Comparison of ENCODE assay signal across 9 cellular contexts in the genomic region with DNA sequence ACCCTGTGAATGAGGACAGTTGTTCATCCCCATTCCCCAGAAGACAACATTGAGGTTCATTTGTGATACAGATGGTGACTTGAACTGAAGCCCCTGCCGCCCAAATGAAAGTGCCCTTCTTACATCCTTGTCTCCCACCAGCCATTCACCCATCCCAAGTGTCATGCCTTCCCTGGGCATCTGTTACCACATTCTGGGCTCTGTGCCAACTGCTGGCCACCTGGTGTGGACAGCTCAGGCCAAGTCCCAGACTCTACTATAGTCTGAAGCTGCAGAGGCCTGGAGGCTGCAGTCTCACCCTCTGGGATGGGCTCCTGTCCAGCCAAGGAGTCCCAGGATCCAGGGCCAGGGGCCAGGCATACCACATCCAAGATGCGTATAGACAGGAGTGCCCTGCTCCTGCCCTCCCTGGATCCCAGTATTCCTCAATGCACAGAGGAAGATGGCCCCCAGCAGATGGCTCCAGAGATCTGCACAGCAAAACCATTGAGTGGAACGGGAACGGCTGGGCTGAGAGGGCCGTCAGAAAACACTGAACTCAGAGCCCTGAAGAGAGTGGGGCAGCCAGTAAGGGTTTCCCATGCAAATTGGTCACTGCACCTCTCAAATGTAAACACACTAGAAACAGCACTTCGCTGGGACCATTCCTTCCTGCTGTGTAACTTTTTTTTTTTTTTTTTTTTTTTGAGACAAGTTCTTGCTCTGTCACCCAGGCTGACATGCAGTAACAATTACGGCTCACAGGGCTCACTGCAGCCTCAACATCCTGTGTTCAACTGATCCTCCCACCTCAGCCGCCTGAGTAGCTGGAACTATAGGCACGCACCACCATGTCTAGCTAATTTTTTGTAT. TPM values are rescaled to one million over a fixed set of nuclear protein-coding genes. Genes with fewer than 3 reads are reported as not detected.
A peak's percentile ranks its signal among the peaks of the same experiment; 100 is the strongest.
DNase-seq lines count a peak whose midpoint lies in the region; ATAC-seq lines count a peak whose summit lies in the region.
"Had no signal": no experiment of that assay in that cellular context is flagged by ENCODE, and none has a peak within 500 bp of the region (broad histone marks: within the 10 kb centered on the region; RNA-seq: fewer than 3 reads in every experiment).

No MANE protein-coding gene starts in this region.

- H3K4me1 Mint-ChIP-seq in CD4-positive, alpha-beta memory T cell: peaks cover 44 to 78% (median 59%) of the 10 kb centered on the region in 4 donors

- no peaks in the 10 kb centered on the region for H3K27me3 Mint-ChIP-seq in CD4-positive, alpha-beta memory T cell
- H3K27me3 Mint-ChIP-seq: IgD-negative memory B cell had no signal

- H3K4me3 ChIP-seq in CD4-positive, alpha-beta memory T cell (ENCODE audit: low read length in 2 of 2): peak overlapping the region; percentile 10 to 11

- CTCF ChIA-PET in CD4-positive, alpha-beta memory T cell (lab: Charles Lee; ENCODE audit: partially characterized antibody): interaction anchor here (0.7 to 8.0 kb wide), 18 partner anchors 10 to 204 kb away, joined by 3 to 128 read pairs (median 6); a partner anchor contains a TSS

- DNase-seq in CD4-positive, alpha-beta memory T cell: peak; percentile 57 to 68 (median 66)
- DNase-seq in NCI-H2196 (lab: John Stamatoyannopoulos, UW; ENCODE audit: unreplicated experiment) (peak; percentile 84), left lobe of liver (ENCODE audit: low spot score) (peak; percentile 71)
- peak; percentile 19 for DNase-seq in activated CD4-positive, CD25-positive, alpha-beta regulatory T cell treated with anti-CD3 and anti-CD28 coated beads, Interleukin-2, amount 50 U/mL, for 16 hours (ENCODE audit: low read depth, low spot score)
- peak; percentile 34 for DNase-seq in stimulated activated CD8-positive, alpha-beta memory T cell treated with anti-CD3 and anti-CD28 coated beads, Interleukin-4, amount 100 ng/mL, for 24 hours (ENCODE audit: low read depth)

- peak overlapping the region; percentile 25 to 69 (median 56) for H3K4me3 Mint-ChIP-seq in CD4-positive, alpha-beta memory T cell

- ATAC-seq in GM21723 (IDR thresholded peaks at IDR 0.05; ENCODE audit: unreplicated experiment): peak; percentile 60
- peak; percentile 91 for ATAC-seq in left lobe of liver
- no peak for ATAC-seq in GM18519 (IDR thresholded peaks at IDR 0.05; ENCODE audit: low FRiP score, unreplicated experiment)

- H3K9me3 Mint-ChIP-seq in CD4-positive, alpha-beta memory T cell: no peaks in the 10 kb centered on the region

- peaks cover 3 to 8% of the 10 kb centered on the region in 2 donors for H3K36me3 Mint-ChIP-seq in CD4-positive, alpha-beta memory T cell
- H3K36me3 Mint-ChIP-seq: IgD-negative memory B cell had no signal

- intact Hi-C loops in CD4-positive, alpha-beta memory T cell (cut with micrococcal nuclease): loop anchor here (1.0 to 2.0 kb wide), 3 partner anchors 22 to 56 kb away; a partner anchor contains a TSS

- no peaks in the 10 kb centered on the region for H3K36me3 ChIP-seq in CD4-positive, alpha-beta memory T cell (ENCODE audit: insufficient read depth, low read length)

- H3K27me3 ChIP-seq in CD4-positive, alpha-beta memory T cell (ENCODE audit: insufficient read depth, low read length): no peaks in the 10 kb centered on the region

- POLR2A ChIA-PET in CD4-positive, alpha-beta memory T cell (lab: Charles Lee; ENCODE audit: partially characterized antibody): interaction anchor here (0.9 to 2.9 kb wide), 12 partner anchors 9 to 234 kb away, joined by 3 to 28 read pairs (median 5); a partner anchor contains a TSS

- peaks cover 54% of the 10 kb centered on the region for H3K4me1 ChIP-seq in CD4-positive, alpha-beta memory T cell (ENCODE audit: insufficient read depth, low read length)

- peak overlapping the region; percentile 25 for H3K27ac ChIP-seq in CD4-positive, alpha-beta memory T cell (ENCODE audit: low read depth, low read length)
- H3K27ac ChIP-seq in cingulate gyrus (ENCODE audit: low read depth, low read length): peak overlapping the region; percentile 66

- H3K9me3 ChIP-seq in CD4-positive, alpha-beta memory T cell (ENCODE audit: control insufficient read depth in 1 of 2, low read length in 2 of 2): no peaks in the 10 kb centered on the region

- H3K27ac Mint-ChIP-seq in CD4-positive, alpha-beta memory T cell: peak overlapping the region; percentile 65 to 91 (median 86)

RNA-seq across cellular contexts. Expression of a gene that starts 22.8 kb away (rescaled TPM):
- 10 to 100 TPM; 45.0 to 47.5 TPM for total RNA-seq in CD4-positive, alpha-beta memory T cell
- 1 to 10 TPM; 6.6 to 7.9 TPM for polyA plus RNA-seq in CD4-positive, alpha-beta memory T cell
- 9.3 TPM for total RNA-seq in left lobe of liver

Comparison
In these comparisons a context has a peak if more than half of its experiments do, and no peak if none do; other contexts are left out.
1. DNase-seq: peak in every context shown above with its lines; median percentile 84 in NCI-H2196; 71 in left lobe of liver; 66 in CD4-positive, alpha-beta memory T cell; 34 in stimulated activated CD8-positive, alpha-beta memory T cell treated with anti-CD3 and anti-CD28 coated beads, Interleukin-4, amount 100 ng/mL, for 24 hours; 19 in activated CD4-positive, CD25-positive, alpha-beta regulatory T cell treated with anti-CD3 and anti-CD28 coated beads, Interleukin-2, amount 50 U/mL, for 16 hours.